ENCODE assay signal across 9 cellular contexts in the genomic region with DNA sequence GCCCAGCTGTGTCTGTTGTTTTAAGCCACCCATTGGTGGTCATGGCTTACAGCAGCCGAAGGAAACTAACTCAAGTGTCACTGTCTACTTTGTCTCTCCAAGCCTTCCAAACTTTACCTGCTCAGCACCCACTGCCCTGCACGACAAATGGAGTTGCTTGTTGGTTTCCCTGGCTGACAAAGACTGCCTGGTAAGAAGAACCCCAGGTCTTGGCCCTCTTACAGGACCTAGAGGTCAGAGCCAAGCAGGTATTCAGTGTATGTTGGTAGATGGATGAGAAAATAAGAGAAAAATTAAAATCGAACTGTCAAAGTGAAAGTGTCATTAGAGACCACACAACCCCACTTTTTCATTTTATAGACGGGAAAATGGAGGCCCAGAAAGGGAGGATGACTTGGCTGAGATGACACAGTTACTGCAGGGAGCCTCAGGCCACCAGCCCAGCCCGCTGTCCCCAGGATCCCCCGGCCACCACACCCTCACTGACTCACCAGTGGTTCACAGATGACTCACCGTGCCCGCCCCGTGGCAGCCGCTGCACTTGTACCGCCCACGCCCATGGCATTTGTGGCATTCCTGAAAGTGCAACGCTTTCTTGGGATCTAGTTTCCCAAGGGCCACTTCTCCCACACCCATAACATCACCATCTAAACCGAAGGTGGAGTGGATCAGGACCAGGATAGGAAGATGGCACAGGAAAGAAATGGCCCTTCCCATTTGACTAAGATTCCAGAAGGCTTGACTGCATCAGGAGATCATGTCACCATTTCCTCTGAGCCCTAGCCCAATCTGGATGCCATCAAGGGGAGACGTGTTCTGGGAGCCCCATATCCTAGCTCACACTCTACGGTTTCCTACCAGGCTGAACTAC. TPM values are rescaled to one million over a fixed set of nuclear protein-coding genes. Genes with fewer than 3 reads are reported as not detected.
A peak's percentile ranks its signal among the peaks of the same experiment; 100 is the strongest.
DNase-seq lines count a peak whose midpoint lies in the region; ATAC-seq and TF ChIP-seq lines count a peak whose summit lies in the region.
"Had no signal": no experiment of that assay in that cellular context is flagged by ENCODE, and none has a peak within 500 bp of the region (broad histone marks: within the 10 kb centered on the region; RNA-seq: fewer than 3 reads in every experiment).

No MANE protein-coding gene starts in this region.

- TF ChIP-seq CTCF in lower lobe of right lung (IDR thresholded peaks at IDR 0.05) = no peak

- no peak overlapping the region for H3K27ac ChIP-seq in lower lobe of right lung

- H3K27me3 ChIP-seq in lower lobe of right lung (ENCODE audit: low read depth) = no peaks in the 10 kb centered on the region

- DNase-seq in COLO829 (ENCODE audit: low spot score) (peak; percentile 69), NCI-H69 (lab: John Stamatoyannopoulos, UW) (peak; percentile 6), amniotic stem cell (lab: John Stamatoyannopoulos, UW) (peak; percentile 92), lower lobe of right lung (peak; percentile 84), stromal cell of bone marrow (ENCODE audit: low read depth) (peak; percentile 76), pons (ENCODE audit: low spot score) (no peak), NCI-H446 (lab: John Stamatoyannopoulos, UW) (no peak)

- ATAC-seq in GM21723 (IDR thresholded peaks at IDR 0.05; ENCODE audit: unreplicated experiment) (peak; percentile 92), lower lobe of right lung (peak; percentile 92 to 93)

- H3K4me1 ChIP-seq in lower lobe of right lung = no peaks in the 10 kb centered on the region

- H3K4me3 ChIP-seq in lower lobe of right lung = no peak overlapping the region

- H3K9me3 ChIP-seq in lower lobe of right lung = no peaks in the 10 kb centered on the region

- intact Hi-C loops in lower lobe of right lung (cut with DNase I) = no loop called here

- no peaks in the 10 kb centered on the region for H3K36me3 ChIP-seq in lower lobe of right lung

RNA-seq across cellular contexts. Expression of gene SSUH2, which starts 15.2 kb away (rescaled TPM):
- not detected for total RNA-seq in lower lobe of right lung
- total RNA-seq: glomerular endothelial cell had no signal

Comparison
In these comparisons a context has a peak if more than half of its experiments do, and no peak if none do; other contexts are left out.
1. DNase-seq: peak in COLO829 (single experiment), NCI-H69 (single experiment), amniotic stem cell (single experiment), lower lobe of right lung (single experiment) and stromal cell of bone marrow (single experiment); none in pons (single experiment) and NCI-H446 (0 of 2).